8 cellular contexts compared by ENCODE assay signal in genomic region chr18:2654828-2655152, GRCh38.
DNase-seq lines count a peak whose midpoint lies in the region; ATAC-seq lines count a peak whose summit lies in the region.

No MANE protein-coding gene starts in this region.

- peak overlapping the region; percentile 90 for H3K4me3 ChIP-seq in iPS-11a (ENCODE audit: low read depth, low read length)

- no peaks in the 10 kb centered on the region for H3K9me3 Mint-ChIP-seq in activated naive CD8-positive, alpha-beta T cell (ENCODE audit: low read depth)
- no peaks in the 10 kb centered on the region for H3K9me3 Mint-ChIP-seq in stimulated activated effector memory CD8-positive, alpha-beta T cell treated with anti-CD3 and anti-CD28 coated beads, Interleukin-12 subunit alpha, Interleukin-12 subunit beta, amount 100 ng/mL, for 72 hours

- H3K4me3 Mint-ChIP-seq in activated naive CD8-positive, alpha-beta T cell: peak overlapping the region; percentile 91
- H3K4me3 Mint-ChIP-seq in stimulated activated effector memory CD8-positive, alpha-beta T cell treated with anti-CD3 and anti-CD28 coated beads, Interleukin-12 subunit alpha, Interleukin-12 subunit beta, amount 100 ng/mL, for 72 hours: peak overlapping the region; percentile 87

- peak; percentile 30 for ATAC-seq in HG03442 (IDR thresholded peaks at IDR 0.05; ENCODE audit: unreplicated experiment)
- peak; percentile 56 for ATAC-seq in stimulated activated effector memory CD8-positive, alpha-beta T cell treated with anti-CD3 and anti-CD28 coated beads, Interleukin-12 subunit alpha, Interleukin-12 subunit beta, amount 100 ng/mL, for 72 hours

- peak; percentile 45 for DNase-seq in DMS 273 (lab: John Stamatoyannopoulos, UW; ENCODE audit: unreplicated experiment)
- no peak for DNase-seq in DMS 273 treated with DMSO at 0.1 percent for 48 hours (lab: John Stamatoyannopoulos, UW)
- no peak for DNase-seq in stimulated activated effector memory CD8-positive, alpha-beta T cell treated with anti-CD3 and anti-CD28 coated beads, Interleukin-12 subunit alpha, Interleukin-12 subunit beta, amount 100 ng/mL, for 72 hours (ENCODE audit: low spot score in 2 of 2)
- no peak for DNase-seq in stimulated activated naive CD4-positive, alpha-beta T cell treated with Interleukin-2 at 50 U/mL for 16 hours (lab: John Stamatoyannopoulos, UW)
- DNase-seq in NCI-H1694 (lab: John Stamatoyannopoulos, UW): no peak

- no peaks in the 10 kb centered on the region for H3K36me3 Mint-ChIP-seq in activated naive CD8-positive, alpha-beta T cell
- H3K36me3 Mint-ChIP-seq in stimulated activated effector memory CD8-positive, alpha-beta T cell treated with anti-CD3 and anti-CD28 coated beads, Interleukin-12 subunit alpha, Interleukin-12 subunit beta, amount 100 ng/mL, for 72 hours: peaks cover 36% of the 10 kb centered on the region

- H3K4me1 Mint-ChIP-seq in activated naive CD8-positive, alpha-beta T cell (ENCODE audit: low read depth): peaks cover 43% of the 10 kb centered on the region
- peaks cover 22% of the 10 kb centered on the region for H3K4me1 Mint-ChIP-seq in stimulated activated effector memory CD8-positive, alpha-beta T cell treated with anti-CD3 and anti-CD28 coated beads, Interleukin-12 subunit alpha, Interleukin-12 subunit beta, amount 100 ng/mL, for 72 hours

- H3K27me3 Mint-ChIP-seq in activated naive CD8-positive, alpha-beta T cell: no peaks in the 10 kb centered on the region

- H3K27ac Mint-ChIP-seq in activated naive CD8-positive, alpha-beta T cell: peak overlapping the region; percentile 98
- H3K27ac Mint-ChIP-seq in stimulated activated effector memory CD8-positive, alpha-beta T cell treated with anti-CD3 and anti-CD28 coated beads, Interleukin-12 subunit alpha, Interleukin-12 subunit beta, amount 100 ng/mL, for 72 hours: peak overlapping the region; percentile 94
